11 cellular contexts compared by ENCODE assay signal in genomic region chr5:43075319-43076293, GRCh38. TPM values are rescaled to one million over a fixed set of nuclear protein-coding genes. Genes with fewer than 3 reads are reported as not detected.
A peak's percentile ranks its signal among the peaks of the same experiment; 100 is the strongest.
DNase-seq lines count a peak whose midpoint lies in the region; ATAC-seq and TF ChIP-seq lines count a peak whose summit lies in the region.
"Had no signal": no experiment of that assay in that cellular context is flagged by ENCODE, and none has a peak within 500 bp of the region (broad histone marks: within the 10 kb centered on the region; RNA-seq: fewer than 3 reads in every experiment).

No MANE protein-coding gene starts in this region.

- peaks cover 6% of the 10 kb centered on the region for H3K36me3 ChIP-seq in CD8-positive, alpha-beta T cell (ENCODE audit: insufficient read depth, low read length)

- peaks cover 39% of the 10 kb centered on the region for H3K4me1 Mint-ChIP-seq in CD8-positive, alpha-beta T cell (ENCODE audit: low read depth)
- peaks cover 13% of the 10 kb centered on the region for H3K4me1 Mint-ChIP-seq in nephron

- TF ChIP-seq POLR2A in erythroblast (IDR thresholded peaks at IDR 0.05; ENCODE audit: low read length), result peak; percentile 54

- POLR2A ChIA-PET in CD8-positive, alpha-beta T cell (lab: Charles Lee), result interaction anchor here (0.8 kb wide), 1 partner anchor 46 kb away, joined by 3 read pairs; no protein-coding TSS in a partner anchor

- DNase-seq in CD8-positive, alpha-beta T cell, result no peak
- DNase-seq in OCI-M1 (lab: John Stamatoyannopoulos, UW) (peak; percentile 92), erythroblast (lab: John Stamatoyannopoulos, UW) (peak; percentile 84 to 85), putamen (ENCODE audit: low spot score) (no peak)
- DNase-seq: left colon, PC-9, transverse colon had no signal

- intact Hi-C loops in CD8-positive, alpha-beta T cell (cut with DNase I, micrococcal nuclease), result loop anchor here in 1 of 2 experiments (2.0 to 10.0 kb wide), 3 partner anchors 231 to 529 kb away; partner anchors contain the start of gene NNT

- no peaks in the 10 kb centered on the region for H3K9me3 ChIP-seq in CD8-positive, alpha-beta T cell (ENCODE audit: low read length)
- H3K9me3 ChIP-seq: transverse colon had no signal

- no peaks in the 10 kb centered on the region for H3K27me3 Mint-ChIP-seq in CD8-positive, alpha-beta T cell (ENCODE audit: low read depth)
- peaks cover 3% of the 10 kb centered on the region for H3K27me3 Mint-ChIP-seq in nephron (ENCODE audit: low read depth)

- no peaks in the 10 kb centered on the region for H3K27me3 ChIP-seq in CD8-positive, alpha-beta T cell (ENCODE audit: insufficient read depth, low read length)
- H3K27me3 ChIP-seq: transverse colon had no signal

- H3K27ac ChIP-seq in CD8-positive, alpha-beta T cell (ENCODE audit: low read depth, low read length), result no peak overlapping the region
- H3K27ac ChIP-seq: PC-9, transverse colon had no signal

- H3K9me3 Mint-ChIP-seq in CD8-positive, alpha-beta T cell, result no peaks in the 10 kb centered on the region
- H3K9me3 Mint-ChIP-seq in nephron, result no peaks in the 10 kb centered on the region

- H3K27ac Mint-ChIP-seq in CD8-positive, alpha-beta T cell, result peak overlapping the region; percentile 82
- H3K27ac Mint-ChIP-seq in nephron, result peak overlapping the region; percentile 10 to 48 (median 13)

- TF ChIP-seq CTCF in CD8-positive, alpha-beta T cell (IDR thresholded peaks at IDR 0.05), result no peak
- TF ChIP-seq CTCF in nephron (IDR thresholded peaks at IDR 0.05; ENCODE audit: unreplicated experiment in 3 of 3), result no peak

- no peak for ATAC-seq in CD8-positive, alpha-beta T cell
- ATAC-seq in GM21526 (IDR thresholded peaks at IDR 0.05; ENCODE audit: low FRiP score, unreplicated experiment) (no peak), GM18858 (IDR thresholded peaks at IDR 0.05; ENCODE audit: unreplicated experiment) (no peak), GM18511 (IDR thresholded peaks at IDR 0.05; ENCODE audit: unreplicated experiment) (no peak)
- ATAC-seq: left colon had no signal

- H3K4me3 Mint-ChIP-seq in CD8-positive, alpha-beta T cell, result no peak overlapping the region
- no peak overlapping the region for H3K4me3 Mint-ChIP-seq in nephron

- peaks cover 63% of the 10 kb centered on the region for H3K36me3 Mint-ChIP-seq in CD8-positive, alpha-beta T cell
- H3K36me3 Mint-ChIP-seq in nephron (ENCODE audit: low read depth), result peaks cover 65% of the 10 kb centered on the region

- H3K4me1 ChIP-seq in CD8-positive, alpha-beta T cell (ENCODE audit: insufficient read depth, low read length), result peaks cover 10% of the 10 kb centered on the region
- H3K4me1 ChIP-seq: transverse colon had no signal

- CTCF ChIA-PET in CD8-positive, alpha-beta T cell (lab: Charles Lee), result interaction anchor here (0.7 to 1.8 kb wide), 3 partner anchors 29 to 538 kb away, joined by 3 to 5 read pairs (median 3); no protein-coding TSS in a partner anchor

- no peak overlapping the region for H3K4me3 ChIP-seq in CD8-positive, alpha-beta T cell (ENCODE audit: low read depth, low read length)
- H3K4me3 ChIP-seq: PC-9, transverse colon had no signal

RNA-seq across cellular contexts. Expression of gene ANXA2R, which starts 35.5 kb away (rescaled TPM):
- 10 to 100 TPM; 38.2 to 39.5 TPM for total RNA-seq in CD8-positive, alpha-beta T cell

RNA-seq across cellular contexts. Expression of gene ZNF131, which starts 45.1 kb away (rescaled TPM):
- total RNA-seq in CD8-positive, alpha-beta T cell, result 10 to 100 TPM; 76.7 to 84.9 TPM

Comparison
In these comparisons a context has a peak if more than half of its experiments do, and no peak if none do; other contexts are left out.
1. DNase-seq: peak in OCI-M1 (single experiment) and erythroblast (2 of 2); none in CD8-positive, alpha-beta T cell (0 of 7) and putamen (single experiment).